1 cellular context compared by ENCODE assay signal in the genomic region with DNA sequence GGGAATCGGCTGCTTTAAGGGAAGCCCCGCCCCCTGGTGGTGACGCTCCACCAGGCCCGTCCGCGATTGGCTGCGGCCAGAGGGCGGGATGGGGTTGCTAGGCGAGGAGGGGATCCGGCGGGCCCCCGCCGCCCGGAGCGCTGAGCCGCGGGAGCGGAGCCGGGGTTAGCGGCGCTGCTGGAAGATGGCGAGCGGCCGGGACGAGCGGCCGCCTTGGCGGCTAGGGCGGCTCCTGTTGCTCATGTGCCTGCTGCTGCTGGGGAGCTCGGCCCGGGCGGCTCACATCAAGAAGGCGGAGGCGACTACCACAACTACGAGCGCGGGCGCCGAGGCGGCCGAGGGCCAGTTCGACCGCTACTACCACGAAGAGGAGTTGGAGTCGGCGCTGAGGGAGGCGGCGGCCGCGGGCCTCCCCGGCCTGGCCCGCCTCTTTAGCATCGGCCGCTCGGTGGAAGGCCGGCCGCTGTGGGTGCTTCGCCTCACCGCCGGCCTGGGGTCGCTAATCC.
TF ChIP-seq lines count a peak whose summit lies in the region.

A gene (plus strand): TSS at position 131 of the 506 bp plus-strand sequence. CDS start 54 bp downstream, at position 185.

TF ChIP-seq in HepG2, 621 proteins besides CTCF, POLR2A, EP300 and RAD21 (continued from another document and continues in another):
- TF ChIP-seq, protein P1, sequence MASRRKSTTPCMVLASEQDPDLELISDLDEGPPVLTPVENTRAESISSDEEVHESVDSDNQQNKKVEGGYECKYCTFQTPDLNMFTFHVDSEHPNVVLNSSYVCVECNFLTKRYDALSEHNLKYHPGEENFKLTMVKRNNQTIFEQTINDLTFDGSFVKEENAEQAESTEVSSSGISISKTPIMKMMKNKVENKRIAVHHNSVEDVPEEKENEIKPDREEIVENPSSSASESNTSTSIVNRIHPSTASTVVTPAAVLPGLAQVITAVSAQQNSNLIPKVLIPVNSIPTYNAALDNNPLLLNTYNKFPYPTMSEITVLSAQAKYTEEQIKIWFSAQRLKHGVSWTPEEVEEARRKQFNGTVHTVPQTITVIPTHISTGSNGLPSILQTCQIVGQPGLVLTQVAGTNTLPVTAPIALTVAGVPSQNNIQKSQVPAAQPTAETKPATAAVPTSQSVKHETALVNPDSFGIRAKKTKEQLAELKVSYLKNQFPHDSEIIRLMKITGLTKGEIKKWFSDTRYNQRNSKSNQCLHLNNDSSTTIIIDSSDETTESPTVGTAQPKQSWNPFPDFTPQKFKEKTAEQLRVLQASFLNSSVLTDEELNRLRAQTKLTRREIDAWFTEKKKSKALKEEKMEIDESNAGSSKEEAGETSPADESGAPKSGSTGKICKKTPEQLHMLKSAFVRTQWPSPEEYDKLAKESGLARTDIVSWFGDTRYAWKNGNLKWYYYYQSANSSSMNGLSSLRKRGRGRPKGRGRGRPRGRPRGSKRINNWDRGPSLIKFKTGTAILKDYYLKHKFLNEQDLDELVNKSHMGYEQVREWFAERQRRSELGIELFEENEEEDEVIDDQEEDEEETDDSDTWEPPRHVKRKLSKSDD (CRISPR knock-in tag; IDR thresholded peaks at IDR 0.05; ENCODE audit: low read depth) = no peak
- TF ChIP-seq MED1 (CRISPR knock-in tag; IDR thresholded peaks at IDR 0.05) (peak; percentile 36; the same call in 1 of the 2 replicates), ZFP82 (CRISPR knock-in tag; IDR thresholded peaks at IDR 0.05; ENCODE audit: borderline replicate concordance) (no peak; the same call in 1 of the 2 replicates), MAF1 (CRISPR knock-in tag; IDR thresholded peaks at IDR 0.05; ENCODE audit: borderline replicate concordance) (no peak; the same call in 1 of the 2 replicates), ZMYM4 (CRISPR knock-in tag; IDR thresholded peaks at IDR 0.05) (no peak; the same call in 1 of the 2 replicates), ZNF670 (CRISPR knock-in tag; IDR thresholded peaks at IDR 0.05; ENCODE audit: borderline replicate concordance) (no peak), ZNF883 (CRISPR knock-in tag; IDR thresholded peaks at IDR 0.05; ENCODE audit: not compliant biosample characterization) (no peak), ZNF616 (CRISPR knock-in tag; IDR thresholded peaks at IDR 0.05; ENCODE audit: low read depth) (no peak), ZNF224 (CRISPR knock-in tag; IDR thresholded peaks at IDR 0.05) (no peak; the same call in 1 of the 2 replicates), GATAD2A (CRISPR knock-in tag; IDR thresholded peaks at IDR 0.05) (no peak), ZNF567 (CRISPR knock-in tag; IDR thresholded peaks at IDR 0.05; ENCODE audit: borderline replicate concordance) (no peak), MAFG (CRISPR knock-in tag; IDR thresholded peaks at IDR 0.05) (no peak), ZFX (CRISPR knock-in tag; IDR thresholded peaks at IDR 0.05; ENCODE audit: low read depth) (peak; percentile 80), ERF (CRISPR knock-in tag; IDR thresholded peaks at IDR 0.05) (peak; percentile 39; the same call in 1 of the 2 replicates), NFIB (CRISPR knock-in tag; IDR thresholded peaks at IDR 0.05; ENCODE audit: borderline replicate concordance) (no peak), SIX4 (CRISPR knock-in tag; IDR thresholded peaks at IDR 0.05) (no peak), NR1H2 (CRISPR knock-in tag; IDR thresholded peaks at IDR 0.05; ENCODE audit: borderline replicate concordance, low read depth) (no peak), HDAC1 (CRISPR knock-in tag; IDR thresholded peaks at IDR 0.05) (peak; percentile 33; the same call in 1 of the 2 replicates), ZFP36 (IDR thresholded peaks at IDR 0.05; ENCODE audit: borderline replicate concordance, low read depth, low read length, partially characterized antibody) (no peak), PAX8 (CRISPR knock-in tag; IDR thresholded peaks at IDR 0.05; ENCODE audit: borderline replicate concordance) (no peak), MZF1 (CRISPR knock-in tag; IDR thresholded peaks at IDR 0.05; ENCODE audit: borderline replicate concordance) (no peak), FOXK1 (CRISPR knock-in tag; IDR thresholded peaks at IDR 0.05; ENCODE audit: borderline replicate concordance, low read depth) (0 out of 2 replicates have a peak, but pooled peaks have one; percentile 20), ZNF33B (CRISPR knock-in tag; IDR thresholded peaks at IDR 0.05) (no peak), ZNF484 (CRISPR knock-in tag; IDR thresholded peaks at IDR 0.05; ENCODE audit: borderline replicate concordance, low read depth) (no peak)
- TF ChIP-seq, protein P2, sequence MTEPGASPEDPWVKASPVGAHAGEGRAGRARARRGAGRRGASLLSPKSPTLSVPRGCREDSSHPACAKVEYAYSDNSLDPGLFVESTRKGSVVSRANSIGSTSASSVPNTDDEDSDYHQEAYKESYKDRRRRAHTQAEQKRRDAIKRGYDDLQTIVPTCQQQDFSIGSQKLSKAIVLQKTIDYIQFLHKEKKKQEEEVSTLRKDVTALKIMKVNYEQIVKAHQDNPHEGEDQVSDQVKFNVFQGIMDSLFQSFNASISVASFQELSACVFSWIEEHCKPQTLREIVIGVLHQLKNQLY (CRISPR knock-in tag; IDR thresholded peaks at IDR 0.05) = no peak
- TF ChIP-seq, protein P3, sequence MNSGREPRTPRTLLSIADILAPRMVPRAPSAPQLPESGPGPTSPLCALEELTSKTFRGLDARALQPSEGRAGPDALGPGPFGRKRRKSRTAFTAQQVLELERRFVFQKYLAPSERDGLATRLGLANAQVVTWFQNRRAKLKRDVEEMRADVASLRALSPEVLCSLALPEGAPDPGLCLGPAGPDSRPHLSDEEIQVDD (CRISPR knock-in tag; IDR thresholded peaks at IDR 0.05; ENCODE audit: borderline replicate concordance) = no peak
- TF ChIP-seq, protein P4, sequence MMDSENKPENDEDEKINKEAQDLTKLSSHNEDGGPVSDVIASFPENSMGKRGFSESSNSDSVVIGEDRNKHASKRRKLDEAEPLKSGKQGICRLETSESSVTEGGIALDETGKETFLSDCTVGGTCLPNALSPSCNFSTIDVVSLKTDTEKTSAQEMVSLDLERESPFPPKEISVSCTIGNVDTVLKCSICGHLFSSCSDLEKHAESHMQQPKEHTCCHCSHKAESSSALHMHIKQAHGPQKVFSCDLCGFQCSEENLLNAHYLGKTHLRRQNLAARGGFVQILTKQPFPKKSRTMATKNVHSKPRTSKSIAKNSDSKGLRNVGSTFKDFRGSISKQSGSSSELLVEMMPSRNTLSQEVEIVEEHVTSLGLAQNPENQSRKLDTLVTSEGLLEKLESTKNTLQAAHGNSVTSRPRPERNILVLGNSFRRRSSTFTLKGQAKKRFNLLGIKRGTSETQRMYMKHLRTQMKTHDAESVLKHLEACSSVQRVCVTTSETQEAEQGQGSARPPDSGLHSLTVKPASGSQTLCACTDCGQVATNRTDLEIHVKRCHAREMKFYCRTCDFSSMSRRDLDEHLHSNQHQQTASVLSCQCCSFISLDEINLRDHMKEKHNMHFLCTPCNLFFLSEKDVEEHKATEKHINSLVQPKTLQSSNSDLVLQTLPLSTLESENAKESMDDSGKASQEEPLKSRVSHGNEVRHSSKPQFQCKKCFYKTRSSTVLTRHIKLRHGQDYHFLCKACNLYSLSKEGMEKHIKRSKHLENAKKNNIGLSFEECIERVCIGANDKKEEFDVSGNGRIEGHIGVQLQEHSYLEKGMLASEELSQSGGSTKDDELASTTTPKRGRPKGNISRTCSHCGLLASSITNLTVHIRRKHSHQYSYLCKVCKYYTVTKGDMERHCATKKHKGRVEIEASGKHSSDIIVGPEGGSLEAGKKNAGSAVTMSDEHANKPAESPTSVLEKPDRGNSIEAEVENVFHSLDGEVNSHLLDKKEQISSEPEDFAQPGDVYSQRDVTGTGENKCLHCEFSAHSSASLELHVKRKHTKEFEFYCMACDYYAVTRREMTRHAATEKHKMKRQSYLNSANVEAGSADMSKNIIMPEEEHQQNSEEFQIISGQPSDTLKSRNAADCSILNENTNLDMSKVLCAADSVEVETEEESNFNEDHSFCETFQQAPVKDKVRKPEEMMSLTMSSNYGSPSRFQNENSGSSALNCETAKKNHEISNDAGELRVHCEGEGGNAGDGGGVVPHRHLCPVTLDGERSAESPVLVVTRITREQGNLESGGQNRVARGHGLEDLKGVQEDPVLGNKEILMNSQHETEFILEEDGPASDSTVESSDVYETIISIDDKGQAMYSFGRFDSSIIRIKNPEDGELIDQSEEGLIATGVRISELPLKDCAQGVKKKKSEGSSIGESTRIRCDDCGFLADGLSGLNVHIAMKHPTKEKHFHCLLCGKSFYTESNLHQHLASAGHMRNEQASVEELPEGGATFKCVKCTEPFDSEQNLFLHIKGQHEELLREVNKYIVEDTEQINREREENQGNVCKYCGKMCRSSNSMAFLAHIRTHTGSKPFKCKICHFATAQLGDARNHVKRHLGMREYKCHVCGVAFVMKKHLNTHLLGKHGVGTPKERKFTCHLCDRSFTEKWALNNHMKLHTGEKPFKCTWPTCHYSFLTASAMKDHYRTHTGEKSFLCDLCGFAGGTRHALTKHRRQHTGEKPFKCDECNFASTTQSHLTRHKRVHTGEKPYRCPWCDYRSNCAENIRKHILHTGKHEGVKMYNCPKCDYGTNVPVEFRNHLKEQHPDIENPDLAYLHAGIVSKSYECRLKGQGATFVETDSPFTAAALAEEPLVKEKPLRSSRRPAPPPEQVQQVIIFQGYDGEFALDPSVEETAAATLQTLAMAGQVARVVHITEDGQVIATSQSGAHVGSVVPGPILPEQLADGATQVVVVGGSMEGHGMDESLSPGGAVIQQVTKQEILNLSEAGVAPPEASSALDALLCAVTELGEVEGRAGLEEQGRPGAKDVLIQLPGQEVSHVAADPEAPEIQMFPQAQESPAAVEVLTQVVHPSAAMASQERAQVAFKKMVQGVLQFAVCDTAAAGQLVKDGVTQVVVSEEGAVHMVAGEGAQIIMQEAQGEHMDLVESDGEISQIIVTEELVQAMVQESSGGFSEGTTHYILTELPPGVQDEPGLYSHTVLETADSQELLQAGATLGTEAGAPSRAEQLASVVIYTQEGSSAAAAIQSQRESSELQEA (CRISPR knock-in tag; IDR thresholded peaks at IDR 0.05; ENCODE audit: not compliant biosample characterization) = no peak
- TF ChIP-seq, protein P5, sequence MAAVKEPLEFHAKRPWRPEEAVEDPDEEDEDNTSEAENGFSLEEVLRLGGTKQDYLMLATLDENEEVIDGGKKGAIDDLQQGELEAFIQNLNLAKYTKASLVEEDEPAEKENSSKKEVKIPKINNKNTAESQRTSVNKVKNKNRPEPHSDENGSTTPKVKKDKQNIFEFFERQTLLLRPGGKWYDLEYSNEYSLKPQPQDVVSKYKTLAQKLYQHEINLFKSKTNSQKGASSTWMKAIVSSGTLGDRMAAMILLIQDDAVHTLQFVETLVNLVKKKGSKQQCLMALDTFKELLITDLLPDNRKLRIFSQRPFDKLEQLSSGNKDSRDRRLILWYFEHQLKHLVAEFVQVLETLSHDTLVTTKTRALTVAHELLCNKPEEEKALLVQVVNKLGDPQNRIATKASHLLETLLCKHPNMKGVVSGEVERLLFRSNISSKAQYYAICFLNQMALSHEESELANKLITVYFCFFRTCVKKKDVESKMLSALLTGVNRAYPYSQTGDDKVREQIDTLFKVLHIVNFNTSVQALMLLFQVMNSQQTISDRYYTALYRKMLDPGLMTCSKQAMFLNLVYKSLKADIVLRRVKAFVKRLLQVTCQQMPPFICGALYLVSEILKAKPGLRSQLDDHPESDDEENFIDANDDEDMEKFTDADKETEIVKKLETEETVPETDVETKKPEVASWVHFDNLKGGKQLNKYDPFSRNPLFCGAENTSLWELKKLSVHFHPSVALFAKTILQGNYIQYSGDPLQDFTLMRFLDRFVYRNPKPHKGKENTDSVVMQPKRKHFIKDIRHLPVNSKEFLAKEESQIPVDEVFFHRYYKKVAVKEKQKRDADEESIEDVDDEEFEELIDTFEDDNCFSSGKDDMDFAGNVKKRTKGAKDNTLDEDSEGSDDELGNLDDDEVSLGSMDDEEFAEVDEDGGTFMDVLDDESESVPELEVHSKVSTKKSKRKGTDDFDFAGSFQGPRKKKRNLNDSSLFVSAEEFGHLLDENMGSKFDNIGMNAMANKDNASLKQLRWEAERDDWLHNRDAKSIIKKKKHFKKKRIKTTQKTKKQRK (IDR thresholded peaks at IDR 0.05; ENCODE audit: low read length) = no peak
- TF ChIP-seq, protein P6, sequence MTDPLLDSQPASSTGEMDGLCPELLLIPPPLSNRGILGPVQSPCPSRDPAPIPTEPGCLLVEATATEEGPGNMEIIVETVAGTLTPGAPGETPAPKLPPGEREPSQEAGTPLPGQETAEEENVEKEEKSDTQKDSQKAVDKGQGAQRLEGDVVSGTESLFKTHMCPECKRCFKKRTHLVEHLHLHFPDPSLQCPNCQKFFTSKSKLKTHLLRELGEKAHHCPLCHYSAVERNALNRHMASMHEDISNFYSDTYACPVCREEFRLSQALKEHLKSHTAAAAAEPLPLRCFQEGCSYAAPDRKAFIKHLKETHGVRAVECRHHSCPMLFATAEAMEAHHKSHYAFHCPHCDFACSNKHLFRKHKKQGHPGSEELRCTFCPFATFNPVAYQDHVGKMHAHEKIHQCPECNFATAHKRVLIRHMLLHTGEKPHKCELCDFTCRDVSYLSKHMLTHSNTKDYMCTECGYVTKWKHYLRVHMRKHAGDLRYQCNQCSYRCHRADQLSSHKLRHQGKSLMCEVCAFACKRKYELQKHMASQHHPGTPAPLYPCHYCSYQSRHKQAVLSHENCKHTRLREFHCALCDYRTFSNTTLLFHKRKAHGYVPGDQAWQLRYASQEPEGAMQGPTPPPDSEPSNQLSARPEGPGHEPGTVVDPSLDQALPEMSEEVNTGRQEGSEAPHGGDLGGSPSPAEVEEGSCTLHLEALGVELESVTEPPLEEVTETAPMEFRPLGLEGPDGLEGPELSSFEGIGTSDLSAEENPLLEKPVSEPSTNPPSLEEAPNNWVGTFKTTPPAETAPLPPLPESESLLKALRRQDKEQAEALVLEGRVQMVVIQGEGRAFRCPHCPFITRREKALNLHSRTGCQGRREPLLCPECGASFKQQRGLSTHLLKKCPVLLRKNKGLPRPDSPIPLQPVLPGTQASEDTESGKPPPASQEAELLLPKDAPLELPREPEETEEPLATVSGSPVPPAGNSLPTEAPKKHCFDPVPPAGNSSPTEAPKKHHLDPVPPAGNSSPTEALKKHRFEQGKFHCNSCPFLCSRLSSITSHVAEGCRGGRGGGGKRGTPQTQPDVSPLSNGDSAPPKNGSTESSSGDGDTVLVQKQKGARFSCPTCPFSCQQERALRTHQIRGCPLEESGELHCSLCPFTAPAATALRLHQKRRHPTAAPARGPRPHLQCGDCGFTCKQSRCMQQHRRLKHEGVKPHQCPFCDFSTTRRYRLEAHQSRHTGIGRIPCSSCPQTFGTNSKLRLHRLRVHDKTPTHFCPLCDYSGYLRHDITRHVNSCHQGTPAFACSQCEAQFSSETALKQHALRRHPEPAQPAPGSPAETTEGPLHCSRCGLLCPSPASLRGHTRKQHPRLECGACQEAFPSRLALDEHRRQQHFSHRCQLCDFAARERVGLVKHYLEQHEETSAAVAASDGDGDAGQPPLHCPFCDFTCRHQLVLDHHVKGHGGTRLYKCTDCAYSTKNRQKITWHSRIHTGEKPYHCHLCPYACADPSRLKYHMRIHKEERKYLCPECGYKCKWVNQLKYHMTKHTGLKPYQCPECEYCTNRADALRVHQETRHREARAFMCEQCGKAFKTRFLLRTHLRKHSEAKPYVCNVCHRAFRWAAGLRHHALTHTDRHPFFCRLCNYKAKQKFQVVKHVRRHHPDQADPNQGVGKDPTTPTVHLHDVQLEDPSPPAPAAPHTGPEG (CRISPR knock-in tag; IDR thresholded peaks at IDR 0.05) = no peak; the same call in 1 of the 2 replicates
